Comparison of ENCODE assay signal across 22 cellular contexts in genomic region chr1:35255276-35255675, GRCh38.
"Had no signal": no experiment of that assay in that cellular context is flagged by ENCODE, and none has a peak within 500 bp of the region (broad histone marks: within the 10 kb centered on the region; RNA-seq: fewer than 3 reads in every experiment).

No MANE protein-coding gene starts in this region.

- FAIRE-seq: endothelial cell of umbilical vein, frontal cortex, islet of Langerhans, keratinocyte had no signal

- ATAC-seq: foreskin keratinocyte; gastroesophageal sphincter; heart left ventricle; left cardiac atrium; left lung; left ventricle myocardium superior; lower lobe of right lung; mucosa of descending colon; naive thymus-derived CD8-positive, alpha-beta T cell had no signal

- DNase-seq: dermis blood vessel endothelial cell; dorsolateral prefrontal cortex; effector CD4-positive, alpha-beta T cell; effector memory CD4-positive, alpha-beta T cell; foreskin keratinocyte; heart left ventricle; hippocampal formation; left cardiac atrium; left lung; left ventricle myocardium superior; lower lobe of right lung; mesenchymal stem cell; mucosa of descending colon; naive B cell; naive thymus-derived CD8-positive, alpha-beta T cell had no signal

- H3K36me3 ChIP-seq: esophagus muscularis mucosa, gastroesophageal sphincter, heart left ventricle, left lung, lower lobe of right lung had no signal

- H3K4me3 ChIP-seq: coronary artery, dorsolateral prefrontal cortex, esophagus muscularis mucosa, gastroesophageal sphincter, heart left ventricle, left lung, lower lobe of right lung, mucosa of descending colon had no signal

- H3K9me3 ChIP-seq: esophagus muscularis mucosa, gastroesophageal sphincter, heart left ventricle, left lung, lower lobe of right lung, mucosa of descending colon had no signal

- H3K27me3 ChIP-seq: dorsolateral prefrontal cortex, foreskin keratinocyte, gastroesophageal sphincter, heart left ventricle, left lung had no signal

- H3K4me1 ChIP-seq: esophagus muscularis mucosa, foreskin keratinocyte, gastroesophageal sphincter, heart left ventricle, left lung, lower lobe of right lung had no signal

- H3K27ac ChIP-seq: coronary artery, dorsolateral prefrontal cortex, esophagus muscularis mucosa, foreskin keratinocyte, gastroesophageal sphincter, heart left ventricle, left lung, lower lobe of right lung had no signal
